1 cellular context compared by ENCODE assay signal in genomic region chr21:26138615-26139257, GRCh38.
TF ChIP-seq lines count a peak whose summit lies in the region.

No MANE protein-coding gene starts in this region.

TF ChIP-seq in liver, 16 proteins besides CTCF, POLR2A, EP300 and RAD21:
- TF ChIP-seq, protein P1, sequence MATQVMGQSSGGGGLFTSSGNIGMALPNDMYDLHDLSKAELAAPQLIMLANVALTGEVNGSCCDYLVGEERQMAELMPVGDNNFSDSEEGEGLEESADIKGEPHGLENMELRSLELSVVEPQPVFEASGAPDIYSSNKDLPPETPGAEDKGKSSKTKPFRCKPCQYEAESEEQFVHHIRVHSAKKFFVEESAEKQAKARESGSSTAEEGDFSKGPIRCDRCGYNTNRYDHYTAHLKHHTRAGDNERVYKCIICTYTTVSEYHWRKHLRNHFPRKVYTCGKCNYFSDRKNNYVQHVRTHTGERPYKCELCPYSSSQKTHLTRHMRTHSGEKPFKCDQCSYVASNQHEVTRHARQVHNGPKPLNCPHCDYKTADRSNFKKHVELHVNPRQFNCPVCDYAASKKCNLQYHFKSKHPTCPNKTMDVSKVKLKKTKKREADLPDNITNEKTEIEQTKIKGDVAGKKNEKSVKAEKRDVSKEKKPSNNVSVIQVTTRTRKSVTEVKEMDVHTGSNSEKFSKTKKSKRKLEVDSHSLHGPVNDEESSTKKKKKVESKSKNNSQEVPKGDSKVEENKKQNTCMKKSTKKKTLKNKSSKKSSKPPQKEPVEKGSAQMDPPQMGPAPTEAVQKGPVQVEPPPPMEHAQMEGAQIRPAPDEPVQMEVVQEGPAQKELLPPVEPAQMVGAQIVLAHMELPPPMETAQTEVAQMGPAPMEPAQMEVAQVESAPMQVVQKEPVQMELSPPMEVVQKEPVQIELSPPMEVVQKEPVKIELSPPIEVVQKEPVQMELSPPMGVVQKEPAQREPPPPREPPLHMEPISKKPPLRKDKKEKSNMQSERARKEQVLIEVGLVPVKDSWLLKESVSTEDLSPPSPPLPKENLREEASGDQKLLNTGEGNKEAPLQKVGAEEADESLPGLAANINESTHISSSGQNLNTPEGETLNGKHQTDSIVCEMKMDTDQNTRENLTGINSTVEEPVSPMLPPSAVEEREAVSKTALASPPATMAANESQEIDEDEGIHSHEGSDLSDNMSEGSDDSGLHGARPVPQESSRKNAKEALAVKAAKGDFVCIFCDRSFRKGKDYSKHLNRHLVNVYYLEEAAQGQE (IDR thresholded peaks at IDR 0.05): no peak
- peak in 1 of 2 donors; percentile 11 for TF ChIP-seq RXRA (IDR thresholded peaks at IDR 0.05)
- TF ChIP-seq HNF4A (conservative IDR thresholded peaks at IDR 0.05): peak in 1 of 2 donors; percentile 5
- peak; percentile 89 for TF ChIP-seq ATF3 (IDR thresholded peaks at IDR 0.05)
- TF ChIP-seq JUND (IDR thresholded peaks at IDR 0.05): peak; percentile 7 to 59
TF ChIP-seq in liver: peak in this region for 4.
